ENCODE assay signal across 11 cellular contexts in genomic region chr11:63609971-63610580, GRCh38. TPM values are rescaled to one million over a fixed set of nuclear protein-coding genes. Genes with fewer than 3 reads are reported as not detected.
DNase-seq lines count a peak whose midpoint lies in the region; ATAC-seq, FAIRE-seq and TF ChIP-seq lines count a peak whose summit lies in the region.
"Had no signal": no experiment of that assay in that cellular context is flagged by ENCODE, and none has a peak within 500 bp of the region (broad histone marks: within the 10 kb centered on the region; RNA-seq: fewer than 3 reads in every experiment).

No MANE protein-coding gene starts in this region.

- H3K4me1 ChIP-seq in OCI-LY3 (ENCODE audit: low read length) (peaks cover 42% of the 10 kb centered on the region), endothelial cell of umbilical vein (ENCODE audit: control insufficient read depth, extremely low read depth, insufficient read depth, low read length) (peaks cover 23% of the 10 kb centered on the region), osteoblast (ENCODE audit: insufficient read depth, low read length) (peaks cover 51% of the 10 kb centered on the region)

- no TSS peak for BruUV-seq in endothelial cell of umbilical vein (replicated peaks; lab: Mats Ljungman, UMichigan)

- H3K9me3 ChIP-seq in OCI-LY3 (ENCODE audit: insufficient read depth, low read length), result no peaks in the 10 kb centered on the region
- no peaks in the 10 kb centered on the region for H3K9me3 ChIP-seq in endothelial cell of umbilical vein (replicated peaks; ENCODE audit: control insufficient read depth, insufficient read depth, low read length)
- no peaks in the 10 kb centered on the region for H3K9me3 ChIP-seq in osteoblast (ENCODE audit: low read depth, low read length)

- TF ChIP-seq CTCF in OCI-LY3 (IDR thresholded peaks at IDR 0.05; ENCODE audit: low read depth, low read length), result no peak
- no peak for TF ChIP-seq CTCF in endothelial cell of umbilical vein (IDR thresholded peaks at IDR 0.05; ENCODE audit: extremely low read depth in 1 of 2, insufficient read depth in 1 of 2, low read depth in 1 of 2, low read length in 2 of 2)
- no peak for TF ChIP-seq CTCF in osteoblast (IDR thresholded peaks at IDR 0.05; ENCODE audit: extremely low read depth, low read depth, low read length)
- no peak for TF ChIP-seq CTCF in GM13976 (IDR thresholded peaks at IDR 0.05; ENCODE audit: borderline replicate concordance, control extremely low read depth, extremely low read depth, insufficient read depth, missing control alignments)

- POLR2A ChIA-PET in endothelial cell of umbilical vein (lab: Charles Lee), result no interaction called here

- TF ChIP-seq POLR2A in endothelial cell of umbilical vein (IDR thresholded peaks at IDR 0.05; ENCODE audit: low read depth, low read length), result no peak

- H3K36me3 ChIP-seq in OCI-LY3 (replicated peaks; ENCODE audit: low read depth, low read length), result no peaks in the 10 kb centered on the region
- H3K36me3 ChIP-seq in endothelial cell of umbilical vein (ENCODE audit: control insufficient read depth in 2 of 2, extremely low read depth in 1 of 2, insufficient read depth in 2 of 2, low read length in 2 of 2), result no peaks in the 10 kb centered on the region
- no peaks in the 10 kb centered on the region for H3K36me3 ChIP-seq in osteoblast (ENCODE audit: insufficient read depth, low read length)

- H3K9ac ChIP-seq in OCI-LY3 (ENCODE audit: low read length) (no peak overlapping the region), endothelial cell of umbilical vein (replicated peaks; ENCODE audit: extremely low read depth, insufficient read depth, low read length) (no peak overlapping the region)

- in situ Hi-C loops in GM13976 (cut with MboI; ENCODE audit: low sequenced_read_pairs, unreplicated experiment), result no loop called here

- H3K27ac ChIP-seq in OCI-LY3 (ENCODE audit: low read length) (no peak overlapping the region), endothelial cell of umbilical vein (ENCODE audit: insufficient read depth, low read depth, low read length) (no peak overlapping the region), osteoblast (ENCODE audit: low read depth, low read length) (peak overlapping the region; percentile 73)
- H3K27ac ChIP-seq: C4-2B had no signal

- intact Hi-C loops in endothelial cell of umbilical vein (cut with micrococcal nuclease), result loop anchor here (10.0 kb wide), 1 partner anchor 705 kb away; no protein-coding TSS in a partner anchor

- DNase-seq in Ammon's horn (ENCODE audit: low spot score) (peak; percentile 35), endothelial cell of umbilical vein (ENCODE audit: low read depth, low spot score) (peak; percentile 13), osteoblast (ENCODE audit: insufficient read length, low spot score, missing footprints) (peak; percentile 83), SK-N-DZ (ENCODE audit: low spot score) (no peak), GM13976 (ENCODE audit: low spot score) (no peak), T-helper 2 cell (no peak)
- DNase-seq: activated CD4-positive, alpha-beta T cell treated with anti-CD3 and anti-CD28 coated beads, Interleukin-2, amount 50 U/mL, for 1 hour; erythroblast had no signal

- ATAC-seq in HG03175 (IDR thresholded peaks at IDR 0.05; ENCODE audit: unreplicated experiment), result no peak

- no peaks in the 10 kb centered on the region for H3K9me1 ChIP-seq in endothelial cell of umbilical vein (replicated peaks; ENCODE audit: control insufficient read depth, extremely low read depth, insufficient read depth, low read length)

- no peaks in the 10 kb centered on the region; the same call in 1 of the 2 replicates for H3K79me2 ChIP-seq in OCI-LY3 (ENCODE audit: low read length)
- peaks cover 15% of the 10 kb centered on the region for H3K79me2 ChIP-seq in endothelial cell of umbilical vein (ENCODE audit: control insufficient read depth, insufficient read depth, low read length)
- H3K79me2 ChIP-seq in osteoblast (ENCODE audit: insufficient read depth, low read length), result peaks cover 41% of the 10 kb centered on the region

- peak overlapping the region; percentile 65 for H3K4me2 ChIP-seq in OCI-LY3 (ENCODE audit: low read length)
- peak overlapping the region; percentile 72 for H3K4me2 ChIP-seq in endothelial cell of umbilical vein (ENCODE audit: insufficient read depth, low read length)
- peak overlapping the region; percentile 63 for H3K4me2 ChIP-seq in osteoblast (ENCODE audit: insufficient read depth, low read length)

- H3K4me3 ChIP-seq in OCI-LY3 (ENCODE audit: low read length) (no peak overlapping the region), endothelial cell of umbilical vein (replicated peaks in 1 of 3; ENCODE audit: insufficient read depth in 1 of 3, low read depth in 1 of 3, low read length in 3 of 3) (no peak overlapping the region), osteoblast (ENCODE audit: insufficient read depth, low read length) (peak overlapping the region; percentile 36)

- peak; percentile 72 for FAIRE-seq in endothelial cell of umbilical vein (lab: Jason Lieb, UNC)

- H2AFZ ChIP-seq in OCI-LY3 (ENCODE audit: low read depth, low read length) (no peak overlapping the region), endothelial cell of umbilical vein (ENCODE audit: low read depth, low read length) (peak overlapping the region; percentile 29), osteoblast (ENCODE audit: low read length) (peak overlapping the region; percentile 20)

- H4K20me1 ChIP-seq in OCI-LY3 (ENCODE audit: insufficient read depth, low read length) (peaks cover 12% of the 10 kb centered on the region; the same call in 1 of the 2 replicates), endothelial cell of umbilical vein (replicated peaks; ENCODE audit: control insufficient read depth, extremely low read depth, insufficient read depth, low read length) (no peaks in the 10 kb centered on the region), osteoblast (ENCODE audit: insufficient read depth, low read length) (no peaks in the 10 kb centered on the region)

- dilution Hi-C loops in endothelial cell of umbilical vein (cut with MboI; ENCODE audit: extremely low pct_ligation_motif_present, low sequenced_read_pairs), result no loop called here

- CTCF ChIA-PET in endothelial cell of umbilical vein (lab: Charles Lee), result interaction anchor here (0.5 kb wide), 1 partner anchor 47 kb away, joined by 4 read pairs; no protein-coding TSS in a partner anchor

- H3K27me3 ChIP-seq in OCI-LY3 (ENCODE audit: low read depth, low read length) (no peaks in the 10 kb centered on the region), endothelial cell of umbilical vein (ENCODE audit: control insufficient read depth in 2 of 2, insufficient read depth in 2 of 2, low read length in 2 of 2) (no peaks in the 10 kb centered on the region), osteoblast (ENCODE audit: insufficient read depth, low read length) (no peaks in the 10 kb centered on the region)

TF ChIP-seq in endothelial cell of umbilical vein, 7 proteins besides CTCF, POLR2A, EP300 and RAD21:
- no peak for TF ChIP-seq FOS (IDR thresholded peaks at IDR 0.05; ENCODE audit: borderline replicate concordance, insufficient read depth, low read length)
- no peak for TF ChIP-seq POLR2AphosphoS5 (IDR thresholded peaks at IDR 0.05; ENCODE audit: insufficient read depth, low read depth, low read length)

RNA-seq across cellular contexts. Expression of gene PLAAT3, which starts 4.2 kb away (rescaled TPM):
- 22.8 and 24.2 TPM in 2 replicates for total RNA-seq in endothelial cell of umbilical vein
- 37.0 and 40.2 TPM in 2 replicates for polyA plus RNA-seq in endothelial cell of umbilical vein
- 32.2 and 33.3 TPM in 2 replicates for polyA plus RNA-seq in endothelial cell of umbilical vein (2011; cell fraction: cytosol; rRNA removed)
- 11.1 and 12.6 TPM in 2 replicates for polyA plus RNA-seq in endothelial cell of umbilical vein (2011; cell fraction: nucleus; rRNA removed)
- 73.0 and 78.3 TPM in 2 replicates for polyA plus RNA-seq in endothelial cell of umbilical vein (2012)
- 31.3 and 37.0 TPM in 2 replicates for polyA minus RNA-seq in endothelial cell of umbilical vein
- 32.8 TPM for polyA minus RNA-seq in endothelial cell of umbilical vein (2011; cell fraction: cytosol; rRNA and poly(A)+ RNA removed)
- 3.6 and 4.1 TPM in 2 replicates for polyA minus RNA-seq in endothelial cell of umbilical vein (2011; cell fraction: nucleus; rRNA and poly(A)+ RNA removed)
- 25.6 and 34.4 TPM in 2 replicates for total RNA-seq in osteoblast
- not detected in 2 replicates for polyA plus RNA-seq in SK-N-DZ (2014; cell fraction: cytosol; rRNA removed)
- not detected in 2 replicates for polyA plus RNA-seq in SK-N-DZ (2014; cell fraction: nucleus; rRNA removed)

RNA-seq across cellular contexts. Expression of gene PLAAT2, which starts 46.9 kb away (rescaled TPM):
- total RNA-seq in endothelial cell of umbilical vein (not detected in 2 replicates), osteoblast (not detected in 2 replicates)
- 0.40 TPM in 1 of 2 replicates, not detected in the other for polyA plus RNA-seq in endothelial cell of umbilical vein
- polyA plus RNA-seq in endothelial cell of umbilical vein (2011; cell fraction: cytosol; rRNA removed), result not detected in 2 replicates
- polyA plus RNA-seq in endothelial cell of umbilical vein (2011; cell fraction: nucleus; rRNA removed), result 0.50 TPM in 1 of 2 replicates, not detected in the other
- polyA plus RNA-seq in endothelial cell of umbilical vein (2012), result not detected in 2 replicates
- not detected in 2 replicates for polyA minus RNA-seq in endothelial cell of umbilical vein
- not detected for polyA minus RNA-seq in endothelial cell of umbilical vein (2011; cell fraction: cytosol; rRNA and poly(A)+ RNA removed)
- not detected in 2 replicates for polyA minus RNA-seq in endothelial cell of umbilical vein (2011; cell fraction: nucleus; rRNA and poly(A)+ RNA removed)
- polyA plus RNA-seq in SK-N-DZ (2014; cell fraction: cytosol; rRNA removed), result not detected in 2 replicates
- not detected in 2 replicates for polyA plus RNA-seq in SK-N-DZ (2014; cell fraction: nucleus; rRNA removed)

Comparison
In these comparisons a context has a peak if more than half of its experiments do, and no peak if none do; other contexts are left out.
1. DNase-seq: peak in Ammon's horn (single experiment), endothelial cell of umbilical vein (single experiment) and osteoblast (single experiment); none in SK-N-DZ (single experiment), GM13976 (single experiment) and T-helper 2 cell (0 of 5).
2. Peak in every context shown above with its lines, with median percentiles within 50 percentile points of each other: H3K4me2 ChIP-seq.